20 cellular contexts compared by ENCODE assay signal in genomic region chr10:117553815-117554172, GRCh38. TPM values are rescaled to one million over a fixed set of nuclear protein-coding genes. Genes with fewer than 3 reads are reported as not detected.
DNase-seq lines count a peak whose midpoint lies in the region; ATAC-seq and TF ChIP-seq lines count a peak whose summit lies in the region.
"Had no signal": no experiment of that assay in that cellular context is flagged by ENCODE, and none has a peak within 500 bp of the region (broad histone marks: within the 10 kb centered on the region; RNA-seq: fewer than 3 reads in every experiment).

No MANE protein-coding gene starts in this region.

- DNase-seq in T-helper 1 cell, result no peak
- DNase-seq in chondrocyte (ENCODE audit: low spot score), result no peak
- DNase-seq in kidney epithelial cell (ENCODE audit: low read depth), result no peak
- DNase-seq in left ventricle myocardium superior, result no peak
- no peak for DNase-seq in tibial nerve (ENCODE audit: low spot score in 2 of 2)
- no peak for DNase-seq in HFFc6
- DNase-seq: 8988T; activated CD4-positive, alpha-beta T cell treated with anti-CD3 and anti-CD28 coated beads, Interleukin-2, amount 50 U/mL, for 4 hours; activated T-cell treated with anti-CD3 and anti-CD28 coated beads, Interleukin-2, amount 50 U/mL, for 4 hours; hippocampal formation; NCI-H2227 treated with DMSO at 0.1 percent for 48 hours; transverse colon had no signal

- no peaks in the 10 kb centered on the region for H3K9me3 ChIP-seq in tibial nerve
- H3K9me3 ChIP-seq: transverse colon had no signal

- ATAC-seq in left ventricle myocardium superior, result no peak
- ATAC-seq: activated naive CD4-positive, alpha-beta T cell treated with anti-CD3 and anti-CD28 coated beads, Interleukin-2, amount 50 U/mL, for 72 hours; activated T-cell treated with anti-CD3 and anti-CD28 coated beads, Interleukin-2, amount 50 U/mL, for 4 hours; left lobe of liver; stimulated activated memory B cell treated with anti-CD40 and anti-IgM and Interleukin-4, amounts not matched to agents 10 μg/mL and 1 μg/mL and 100 μg/mL, for 72 hours had no signal

- no peak overlapping the region for H3K4me3 Mint-ChIP-seq in T-helper 1 cell treated with Interleukin-12 subunit alpha and Interleukin-12 subunit beta and Interleukin-4 antibody, amounts not matched to agents 30 μg/mL and 1 μg/mL, for 36 hours
- H3K4me3 Mint-ChIP-seq in chondrocyte (ENCODE audit: unreplicated experiment) (no peak overlapping the region), HFFc6 (no peak overlapping the region)
- H3K4me3 Mint-ChIP-seq: activated T-cell treated with anti-CD3 and anti-CD28 coated beads, Interleukin-2, amount 50 U/mL, for 4 hours; stimulated activated memory B cell treated with anti-CD40 and anti-IgM and Interleukin-4, amounts not matched to agents 10 μg/mL and 1 μg/mL and 100 μg/mL, for 72 hours had no signal

- TF ChIP-seq EP300 in tibial nerve (IDR thresholded peaks at IDR 0.05), result no peak

- peak overlapping the region in 1 of 21 experiments; percentile 77 for H3K27ac ChIP-seq in skin epidermis
- no peak overlapping the region for H3K27ac ChIP-seq in tibial nerve
- H3K27ac ChIP-seq: BLaER1, transverse colon had no signal

- intact Hi-C loops in left ventricle myocardium superior (cut with micrococcal nuclease), result no loop called here

- peaks cover 2% of the 10 kb centered on the region for H3K4me1 Mint-ChIP-seq in T-helper 1 cell treated with Interleukin-12 subunit alpha and Interleukin-12 subunit beta and Interleukin-4 antibody, amounts not matched to agents 30 μg/mL and 1 μg/mL, for 36 hours (ENCODE audit: low read depth)
- H3K4me1 Mint-ChIP-seq in chondrocyte (ENCODE audit: low read depth) (peaks cover 14% of the 10 kb centered on the region), HFFc6 (ENCODE audit: low read depth) (no peaks in the 10 kb centered on the region)

- TF ChIP-seq POLR2A in tibial nerve (IDR thresholded peaks at IDR 0.05), result no peak

- peaks cover 2% of the 10 kb centered on the region for H3K27me3 ChIP-seq in kidney epithelial cell (ENCODE audit: control insufficient read depth, insufficient read depth, low read length)
- H3K27me3 ChIP-seq in tibial nerve, result peaks cover 0 to 86% of the 10 kb centered on the region in 2 donors

- peaks cover 68% of the 10 kb centered on the region for H3K27me3 Mint-ChIP-seq in T-helper 1 cell treated with Interleukin-12 subunit alpha and Interleukin-12 subunit beta and Interleukin-4 antibody, amounts not matched to agents 30 μg/mL and 1 μg/mL, for 36 hours (ENCODE audit: low read depth)
- H3K27me3 Mint-ChIP-seq in chondrocyte (ENCODE audit: low read depth) (peaks cover 71% of the 10 kb centered on the region), HFFc6 (ENCODE audit: insufficient read depth) (peaks cover 35% of the 10 kb centered on the region)

- H3K36me3 Mint-ChIP-seq in T-helper 1 cell treated with Interleukin-12 subunit alpha and Interleukin-12 subunit beta and Interleukin-4 antibody, amounts not matched to agents 30 μg/mL and 1 μg/mL, for 36 hours (ENCODE audit: low read depth), result peaks cover 3% of the 10 kb centered on the region
- H3K36me3 Mint-ChIP-seq in chondrocyte (ENCODE audit: low read depth) (peaks cover 2% of the 10 kb centered on the region), HFFc6 (ENCODE audit: low read depth) (no peaks in the 10 kb centered on the region)
- H3K36me3 Mint-ChIP-seq: stimulated activated memory B cell treated with anti-CD40 and anti-IgM and Interleukin-4, amounts not matched to agents 10 μg/mL and 1 μg/mL and 100 μg/mL, for 72 hours had no signal

- WGBS in tibial nerve, 2 donors, result 4 to 15% methylated on average over 16 to 19 of the region's 19 CpGs

- H3K4me1 ChIP-seq in tibial nerve, result peaks cover 0 to 33% (median 3%) of the 10 kb centered on the region in 4 donors

- H3K4me3 ChIP-seq in kidney epithelial cell (ENCODE audit: low read depth, low read length) (peak overlapping the region; percentile 27), skin epidermis (peak overlapping the region in 4 of 7 experiments; percentile 2 to 27 (median 16)), tibial nerve (peak overlapping the region in 1 of 4 donors; percentile 4)
- H3K4me3 ChIP-seq: BLaER1, transverse colon had no signal

- TF ChIP-seq CTCF in chondrocyte (IDR thresholded peaks at IDR 0.05), result peak; percentile 4
- TF ChIP-seq CTCF in kidney epithelial cell (IDR thresholded peaks at IDR 0.05; ENCODE audit: insufficient read depth, low read length, poor library complexity, severe bottlenecking), result no peak
- TF ChIP-seq CTCF in tibial nerve (IDR thresholded peaks at IDR 0.05), result no peak
- no peak for TF ChIP-seq CTCF in HFFc6 (IDR thresholded peaks at IDR 0.05)

- H3K27ac Mint-ChIP-seq in T-helper 1 cell treated with Interleukin-12 subunit alpha and Interleukin-12 subunit beta and Interleukin-4 antibody, amounts not matched to agents 30 μg/mL and 1 μg/mL, for 36 hours, result peak overlapping the region; percentile 64
- no peak overlapping the region for H3K27ac Mint-ChIP-seq in chondrocyte (ENCODE audit: unreplicated experiment)
- no peak overlapping the region for H3K27ac Mint-ChIP-seq in HFFc6
- H3K27ac Mint-ChIP-seq: stimulated activated memory B cell treated with anti-CD40 and anti-IgM and Interleukin-4, amounts not matched to agents 10 μg/mL and 1 μg/mL and 100 μg/mL, for 72 hours had no signal

- no peaks in the 10 kb centered on the region for H3K9me3 Mint-ChIP-seq in T-helper 1 cell treated with Interleukin-12 subunit alpha and Interleukin-12 subunit beta and Interleukin-4 antibody, amounts not matched to agents 30 μg/mL and 1 μg/mL, for 36 hours
- H3K9me3 Mint-ChIP-seq in chondrocyte (ENCODE audit: low read depth) (no peaks in the 10 kb centered on the region), HFFc6 (no peaks in the 10 kb centered on the region)
- H3K9me3 Mint-ChIP-seq: activated naive CD4-positive, alpha-beta T cell treated with anti-CD3 and anti-CD28 coated beads, Interleukin-2, amount 50 U/mL, for 72 hours; activated T-cell treated with anti-CD3 and anti-CD28 coated beads, Interleukin-2, amount 50 U/mL, for 4 hours; stimulated activated memory B cell treated with anti-CD40 and anti-IgM and Interleukin-4, amounts not matched to agents 10 μg/mL and 1 μg/mL and 100 μg/mL, for 72 hours had no signal

- H3K36me3 ChIP-seq in kidney epithelial cell (ENCODE audit: control insufficient read depth, insufficient read depth, low read length) (no peaks in the 10 kb centered on the region), tibial nerve (no peaks in the 10 kb centered on the region)
- H3K36me3 ChIP-seq: BLaER1, transverse colon had no signal

RNA-seq across cellular contexts. Expression of gene EMX2, which starts 11.2 kb away (rescaled TPM):
- total RNA-seq in chondrocyte (4.7 TPM in 1 of 3 replicates, not detected in the others), kidney epithelial cell (4.1 and 6.1 TPM in 2 replicates), left ventricle myocardium superior (0.42 TPM), tibial nerve (1 to 10 TPM in 2 of 4 donors, under 1 TPM in 2; 0.44 to 2.3 (median 1.1) TPM)
- total RNA-seq in HFFc6 (2021; fragmentation: NEBNext Ultra II Directional; extraction: Animal tissue kit (Norgen Biotek cat#: 25700)), result not detected
- total RNA-seq: activated naive CD4-positive, alpha-beta T cell treated with anti-CD3 and anti-CD28 coated beads, Interleukin-2, amount 50 U/mL, for 72 hours; activated T-cell treated with anti-CD3 and anti-CD28 coated beads, Interleukin-2, amount 50 U/mL, for 4 hours; bronchial epithelial cell; left lobe of liver; MCF 10A had no signal
